Comparison of ENCODE assay signal across 8 cellular contexts in genomic region chr16:31714899-31715504, GRCh38.
DNase-seq lines count a peak whose midpoint lies in the region; ATAC-seq and TF ChIP-seq lines count a peak whose summit lies in the region.

No MANE protein-coding gene starts in this region.

- peaks cover 6% of the 10 kb centered on the region for H3K23me2 ChIP-seq in H9 (ENCODE audit: insufficient read length, low read depth, low read length, poor library complexity, severe bottlenecking)

- no peak overlapping the region for H3K4me3 ChIP-seq in CD4-positive, alpha-beta memory T cell (ENCODE audit: low read length in 2 of 2)
- peak overlapping the region; percentile 79 to 87 for H3K4me3 ChIP-seq in muscle layer of duodenum (ENCODE audit: low read depth in 1 of 2, low read length in 2 of 2)
- no peak overlapping the region for H3K4me3 ChIP-seq in aorta (ENCODE audit: low read length in 2 of 2)
- no peak overlapping the region for H3K4me3 ChIP-seq in right atrium auricular region

- H2BK12ac ChIP-seq in H9 (ENCODE audit: insufficient read length, low read depth, low read length) = no peak overlapping the region

- H3K4me3 Mint-ChIP-seq in CD4-positive, alpha-beta memory T cell = peak overlapping the region; percentile 88 to 100 (median 100)
- H3K4me3 Mint-ChIP-seq in H9 = peak overlapping the region; percentile 98 to 100
- peak overlapping the region; percentile 99 for H3K4me3 Mint-ChIP-seq in activated naive CD8-positive, alpha-beta T cell treated with anti-CD3 and anti-CD28 coated beads for 36 hours

- H4K5ac ChIP-seq in H9 (ENCODE audit: insufficient read length, low read depth, low read length) = no peak overlapping the region

- H3K4me1 Mint-ChIP-seq in CD4-positive, alpha-beta memory T cell = peaks cover 26 to 60% (median 49%) of the 10 kb centered on the region in 4 donors
- H3K4me1 Mint-ChIP-seq in H9 = peaks cover 29 to 31% of the 10 kb centered on the region in 2 experiments
- H3K4me1 Mint-ChIP-seq in activated naive CD8-positive, alpha-beta T cell treated with anti-CD3 and anti-CD28 coated beads for 36 hours = peaks cover 50% of the 10 kb centered on the region

- TF ChIP-seq CTCF in H9 (conservative IDR thresholded peaks at IDR 0.05) = no peak
- no peak for TF ChIP-seq CTCF in right atrium auricular region (IDR thresholded peaks at IDR 0.05)

- H3K27ac Mint-ChIP-seq in CD4-positive, alpha-beta memory T cell = peak overlapping the region; percentile 87 to 99 (median 94)
- H3K27ac Mint-ChIP-seq in H9 = peak overlapping the region in 2 of 3 experiments; percentile 61 to 63; a peak in 4 of 7 replicates
- peak overlapping the region; percentile 99 for H3K27ac Mint-ChIP-seq in activated naive CD8-positive, alpha-beta T cell treated with anti-CD3 and anti-CD28 coated beads for 36 hours

- intact Hi-C loops in CD4-positive, alpha-beta memory T cell (cut with micrococcal nuclease) = loop anchor here (5.0 kb wide), 2 partner anchors 208 to 258 kb away; partner anchors contain the start of genes ARMC5 and RUSF1
- intact Hi-C loops in aorta (cut with DNase I) = loop anchor here in 1 of 2 donors (5.0 kb wide), 1 partner anchor 162 kb away; no protein-coding TSS in a partner anchor

- peaks cover 1% of the 10 kb centered on the region; the same call in 1 of the 2 replicates for H3K79me2 ChIP-seq in H9 (ENCODE audit: insufficient read depth, low read length)

- peaks cover 22 to 42% of the 10 kb centered on the region in 2 donors for H3K36me3 Mint-ChIP-seq in CD4-positive, alpha-beta memory T cell
- H3K36me3 Mint-ChIP-seq in H9 (ENCODE audit: insufficient read depth in 1 of 3, low read depth in 3 of 3) = peaks cover 27 to 37% (median 35%) of the 10 kb centered on the region in 3 experiments
- peaks cover 68% of the 10 kb centered on the region for H3K36me3 Mint-ChIP-seq in activated naive CD8-positive, alpha-beta T cell treated with anti-CD3 and anti-CD28 coated beads for 36 hours

- H4K91ac ChIP-seq in H9 (ENCODE audit: insufficient read length, low read depth, low read length) = no peak overlapping the region

- no peak for ATAC-seq in aorta (ENCODE audit: low FRiP score)

- H3K4me2 ChIP-seq in H9 (ENCODE audit: insufficient read depth, insufficient read length, low read length) = peak overlapping the region; percentile 72

- H2BK5ac ChIP-seq in H9 (ENCODE audit: insufficient read length, low read length) = no peak overlapping the region

- no peak overlapping the region for H3K23ac ChIP-seq in H9 (ENCODE audit: insufficient read length, low read depth, low read length)

- H3K4ac ChIP-seq in H9 (ENCODE audit: low read depth, low read length) = no peak overlapping the region

- H3K56ac ChIP-seq in H9 (ENCODE audit: insufficient read length, low read depth, low read length) = no peak overlapping the region

- CTCF ChIA-PET in CD4-positive, alpha-beta memory T cell (lab: Charles Lee; ENCODE audit: partially characterized antibody) = no interaction called here

- peaks cover 3% of the 10 kb centered on the region for H3K79me1 ChIP-seq in H9 (ENCODE audit: insufficient read depth, low read depth, low read length, poor library complexity, severe bottlenecking)

- H3K18ac ChIP-seq in H9 (ENCODE audit: insufficient read length, low read depth, low read length) = no peak overlapping the region

- H3K27me3 ChIP-seq in CD4-positive, alpha-beta memory T cell (ENCODE audit: insufficient read depth, low read length) = no peaks in the 10 kb centered on the region
- H3K27me3 ChIP-seq in H9 (ENCODE audit: insufficient read depth, low read length) (no peaks in the 10 kb centered on the region), muscle layer of duodenum (ENCODE audit: low read depth, low read length) (no peaks in the 10 kb centered on the region), aorta (ENCODE audit: control insufficient read depth in 1 of 2, insufficient read depth in 2 of 2, low read length in 1 of 2) (no peaks in the 10 kb centered on the region), right atrium auricular region (no peaks in the 10 kb centered on the region)

- no peaks in the 10 kb centered on the region for H3K9me3 ChIP-seq in CD4-positive, alpha-beta memory T cell (ENCODE audit: control insufficient read depth in 1 of 2, low read length in 2 of 2)
- no peaks in the 10 kb centered on the region for H3K9me3 ChIP-seq in H9 (ENCODE audit: control insufficient read depth, low read depth, low read length)
- H3K9me3 ChIP-seq in muscle layer of duodenum (ENCODE audit: control insufficient read depth in 1 of 2, low read length in 2 of 2) = no peaks in the 10 kb centered on the region
- no peaks in the 10 kb centered on the region for H3K9me3 ChIP-seq in aorta (ENCODE audit: control insufficient read depth, low read length)
- H3K9me3 ChIP-seq in right atrium auricular region = no peaks in the 10 kb centered on the region

- H4K20me1 ChIP-seq in H9 (ENCODE audit: control insufficient read depth, insufficient read depth, insufficient read length) = no peaks in the 10 kb centered on the region

- no peak overlapping the region for H3K27ac ChIP-seq in CD4-positive, alpha-beta memory T cell (ENCODE audit: low read depth, low read length)
- H3K27ac ChIP-seq in H9 (ENCODE audit: insufficient read length, low read depth, low read length) (no peak overlapping the region), muscle layer of duodenum (ENCODE audit: low read length) (no peak overlapping the region), aorta (ENCODE audit: low read depth in 1 of 2, low read length in 2 of 2) (no peak overlapping the region), right atrium auricular region (peak overlapping the region in 1 of 2 donors; percentile 93)

- H3K14ac ChIP-seq in H9 (ENCODE audit: insufficient read depth, low read length) = no peak overlapping the region

- no peak overlapping the region for H3K9ac ChIP-seq in H9 (ENCODE audit: extremely low read depth, insufficient read length, low read length)

- peaks cover 4% of the 10 kb centered on the region for H3K36me3 ChIP-seq in CD4-positive, alpha-beta memory T cell (ENCODE audit: insufficient read depth, low read length)
- H3K36me3 ChIP-seq in muscle layer of duodenum (ENCODE audit: control insufficient read depth in 1 of 2, insufficient read depth in 2 of 2, low read length in 2 of 2) = peaks cover 0 to 5% of the 10 kb centered on the region in 2 donors
- no peaks in the 10 kb centered on the region for H3K36me3 ChIP-seq in aorta (ENCODE audit: control insufficient read depth in 1 of 2, insufficient read depth in 2 of 2, low read length in 1 of 2)
- no peaks in the 10 kb centered on the region for H3K36me3 ChIP-seq in right atrium auricular region

- no peaks in the 10 kb centered on the region for H3K27me3 Mint-ChIP-seq in CD4-positive, alpha-beta memory T cell
- H3K27me3 Mint-ChIP-seq in H9 (ENCODE audit: low read depth) = no peaks in the 10 kb centered on the region
- H3K27me3 Mint-ChIP-seq in activated naive CD8-positive, alpha-beta T cell treated with anti-CD3 and anti-CD28 coated beads for 36 hours = peaks cover 3% of the 10 kb centered on the region

- no peak for DNase-seq in CD4-positive, alpha-beta memory T cell
- DNase-seq in H9 (no peak), aorta (no peak), right atrium auricular region (ENCODE audit: low spot score) (no peak), NCI-H2227 treated with DMSO at 0.1 percent for 48 hours (lab: John Stamatoyannopoulos, UW) (no peak), activated gamma-delta T cell treated with Interleukin-2 at 50 U/mL for 16 hours (no peak)
- no peak for DNase-seq in activated naive CD8-positive, alpha-beta T cell treated with anti-CD3 and anti-CD28 coated beads for 36 hours

- no CpG with 5 or more reads among the region's 2 CpGs for WGBS in H9 (ENCODE audit: extremely low coverage, insufficient read length, low lambda C conversion rate)
- 78 to 84% methylated on average over 2 of the region's 2 CpGs for WGBS in aorta, 2 donors

- H2AFZ ChIP-seq in H9 (ENCODE audit: low read length) = no peak overlapping the region

- no peak overlapping the region for H2BK120ac ChIP-seq in H9 (ENCODE audit: low read depth, low read length, poor library complexity, severe bottlenecking)

- H3K4me1 ChIP-seq in CD4-positive, alpha-beta memory T cell (ENCODE audit: insufficient read depth, low read length) = peaks cover 30% of the 10 kb centered on the region
- H3K4me1 ChIP-seq in H9 (ENCODE audit: insufficient read depth, low read length) (peaks cover 6% of the 10 kb centered on the region; the same call in 1 of the 2 replicates), muscle layer of duodenum (ENCODE audit: control insufficient read depth in 1 of 2, insufficient read depth in 2 of 2, low read length in 2 of 2) (peaks cover 11 to 15% of the 10 kb centered on the region in 2 donors), aorta (ENCODE audit: control insufficient read depth in 1 of 2, insufficient read depth in 2 of 2, low read length in 2 of 2) (no peaks in the 10 kb centered on the region), right atrium auricular region (peaks cover 0 to 31% of the 10 kb centered on the region in 2 donors)

- H3K9me3 Mint-ChIP-seq in CD4-positive, alpha-beta memory T cell = no peaks in the 10 kb centered on the region
- peaks cover 0 to 2% of the 10 kb centered on the region in 2 experiments; a peak in 1 of 5 replicates for H3K9me3 Mint-ChIP-seq in H9
- H3K9me3 Mint-ChIP-seq in activated naive CD8-positive, alpha-beta T cell treated with anti-CD3 and anti-CD28 coated beads for 36 hours = peaks cover 14% of the 10 kb centered on the region

- POLR2A ChIA-PET in CD4-positive, alpha-beta memory T cell (lab: Charles Lee; ENCODE audit: partially characterized antibody) = interaction anchor here (0.9 to 5.9 kb wide), 4 partner anchors 12 to 256 kb away, joined by 4 to 68 read pairs (median 22); partner anchors contain the start of genes ARMC5 and RUSF1

- no peak overlapping the region for H2AK5ac ChIP-seq in H9 (ENCODE audit: insufficient read length, low read length)

- no peak overlapping the region for H4K8ac ChIP-seq in H9 (replicated peaks; ENCODE audit: insufficient read length, low read depth, low read length)

- H3T11ph ChIP-seq in H9 (ENCODE audit: low read length) = no peak overlapping the region

- H2BK15ac ChIP-seq in H9 (ENCODE audit: low read depth, low read length) = no peak overlapping the region

- H2BK20ac ChIP-seq in H9 (ENCODE audit: low read depth, low read length, poor library complexity, severe bottlenecking) = no peak overlapping the region

Comparison
In these comparisons a context has a peak if more than half of its experiments do, and no peak if none do; other contexts are left out.
1. H3K4me3 ChIP-seq: peak in muscle layer of duodenum (2 of 2); none in CD4-positive, alpha-beta memory T cell (0 of 2), aorta (0 of 2) and right atrium auricular region (0 of 2).
2. Peak in every context shown above with its lines, with median percentiles within 50 percentile points of each other: H3K27ac Mint-ChIP-seq and H3K4me3 Mint-ChIP-seq.